14 cellular contexts compared by ENCODE assay signal in the genomic region with DNA sequence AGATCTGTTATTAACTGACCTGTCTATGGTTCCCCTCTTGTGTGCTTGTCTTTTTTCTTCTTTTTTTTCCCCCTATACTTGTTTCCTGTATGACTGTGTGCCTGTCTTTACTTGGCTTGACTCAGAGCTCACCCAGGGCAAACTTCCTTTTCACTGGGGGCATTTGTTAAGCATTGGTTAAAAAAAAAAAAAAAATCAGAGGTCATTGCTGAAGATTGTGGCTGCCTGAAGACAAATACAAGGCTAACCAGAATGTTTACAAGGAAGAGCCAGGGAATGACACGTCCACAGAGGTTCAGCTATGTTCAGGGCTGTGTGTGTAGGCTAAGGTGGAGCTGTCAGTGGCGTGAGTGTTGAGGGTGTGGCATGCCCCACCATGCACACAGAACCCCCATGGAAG. TPM values are rescaled to one million over a fixed set of nuclear protein-coding genes. Genes with fewer than 3 reads are reported as not detected.
A peak's percentile ranks its signal among the peaks of the same experiment; 100 is the strongest.
DNase-seq lines count a peak whose midpoint lies in the region; FAIRE-seq and TF ChIP-seq lines count a peak whose summit lies in the region.
"Had no signal": no experiment of that assay in that cellular context is flagged by ENCODE, and none has a peak within 500 bp of the region (broad histone marks: within the 10 kb centered on the region; RNA-seq: fewer than 3 reads in every experiment).

No MANE protein-coding gene starts in this region.

- H3K27me3 Mint-ChIP-seq in osteocyte (ENCODE audit: unreplicated experiment), result no peaks in the 10 kb centered on the region
- H3K27me3 Mint-ChIP-seq: activated B cell treated with CpG ODN at 0.5 μM for 24 hours had no signal

- H3K4me3 ChIP-seq in GM23248 (no peak overlapping the region), epithelial cell of esophagus (ENCODE audit: low read length) (no peak overlapping the region)
- H3K4me3 ChIP-seq: dorsolateral prefrontal cortex had no signal

- DNase-seq in GM23248 (peak; percentile 9), RCC 7860 (ENCODE audit: low spot score) (peak; percentile 31), epithelial cell of esophagus (ENCODE audit: low read depth) (peak; percentile 81), osteocyte (ENCODE audit: extremely low spot score, unreplicated experiment) (no peak), T1000 (lab: John Stamatoyannopoulos, UW) (no peak), head of caudate nucleus (no peak), iPS-NIHi7 (ENCODE audit: extremely low spot score) (no peak)
- DNase-seq in stimulated activated CD4-positive, alpha-beta T cell treated with anti-CD3 and anti-CD28 coated beads, Interleukin-4, amount 100 ng/mL, for 24 hours, result no peak
- DNase-seq: activated B cell treated with CpG ODN at 0.5 μM for 24 hours; activated gamma-delta T cell; dorsolateral prefrontal cortex; stimulated activated CD4-positive, alpha-beta T cell treated with anti-CD3 and anti-CD28 coated beads, Interleukin-15, amount 100 ng/mL, for 24 hours; stimulated activated naive CD8-positive, alpha-beta T cell treated with anti-CD3 and anti-CD28 coated beads, Interleukin-15, Interleukin-2, amounts not matched to agents 100 U/mL and 50 U/mL, for 24 hours had no signal

- H3K9me2 ChIP-seq in GM23248 (ENCODE audit: insufficient read depth), result no peaks in the 10 kb centered on the region

- no peaks in the 10 kb centered on the region for H3K9me3 ChIP-seq in GM23248 (ENCODE audit: low read depth)

- peak; percentile 11 for FAIRE-seq in RCC 7860 (lab: Jason Lieb, UNC)

- peaks cover 11% of the 10 kb centered on the region for H3K36me3 Mint-ChIP-seq in osteocyte (ENCODE audit: unreplicated experiment)

- H3K4me2 ChIP-seq in GM23248 (ENCODE audit: unreplicated experiment), result no peak overlapping the region

- peaks cover 9% of the 10 kb centered on the region for H3K9me3 Mint-ChIP-seq in osteocyte (ENCODE audit: unreplicated experiment)
- H3K9me3 Mint-ChIP-seq: activated B cell treated with CpG ODN at 0.5 μM for 24 hours had no signal

- H3K27ac Mint-ChIP-seq in osteocyte (ENCODE audit: unreplicated experiment), result peak overlapping the region; percentile 55
- H3K27ac Mint-ChIP-seq: activated B cell treated with CpG ODN at 0.5 μM for 24 hours had no signal

- H3K4me1 ChIP-seq in GM23248 (ENCODE audit: insufficient read depth), result no peaks in the 10 kb centered on the region

- H3F3A ChIP-seq in GM23248 (ENCODE audit: insufficient read depth), result no peaks in the 10 kb centered on the region

- in situ Hi-C loops in GM23248 (cut with MboI), result no loop called here

- TF ChIP-seq CTCF in epithelial cell of esophagus (IDR thresholded peaks at IDR 0.05; ENCODE audit: insufficient read depth, low read depth, low read length, missing control alignments) (no peak), osteocyte (IDR thresholded peaks at IDR 0.05) (no peak)

- intact Hi-C loops in head of caudate nucleus (cut with DNase I), result no loop called here

- H3K79me2 ChIP-seq in GM23248 (ENCODE audit: insufficient read depth), result no peaks in the 10 kb centered on the region

- no peaks in the 10 kb centered on the region for H3K27me3 ChIP-seq in GM23248 (replicated peaks; ENCODE audit: insufficient read depth)
- H3K27me3 ChIP-seq: dorsolateral prefrontal cortex had no signal

- peaks cover 20% of the 10 kb centered on the region for H3K4me1 Mint-ChIP-seq in osteocyte (ENCODE audit: unreplicated experiment)

- no peak overlapping the region for H3K27ac ChIP-seq in GM23248
- H3K27ac ChIP-seq: dorsolateral prefrontal cortex had no signal

- 63 to 72% methylated on average over 2 of the region's 2 CpGs for WGBS in GM23248 (ENCODE audit: low coverage in 1 of 2, low lambda C conversion rate in 2 of 2, missing lambda C conversion rate in 2 of 2), 2 experiments

- no peaks in the 10 kb centered on the region for H4K20me1 ChIP-seq in GM23248 (ENCODE audit: insufficient read depth)

- no peak overlapping the region for H2AFZ ChIP-seq in GM23248

- no peaks in the 10 kb centered on the region; the same call in 1 of the 2 replicates for H3K36me3 ChIP-seq in GM23248 (ENCODE audit: low read depth)

- no peak overlapping the region for H3K4me3 Mint-ChIP-seq in osteocyte (ENCODE audit: unreplicated experiment)
- H3K4me3 Mint-ChIP-seq: activated B cell treated with CpG ODN at 0.5 μM for 24 hours, nephron had no signal

- H3K9ac ChIP-seq in GM23248, result no peak overlapping the region

RNA-seq across cellular contexts. Expression of a gene that starts 47.1 kb away (rescaled TPM):
- 2.6 and 3.3 TPM in 2 replicates for total RNA-seq in GM23248 (2014; rRNA removed; shearing (Covaris generic))
- polyA plus RNA-seq in GM23248 (2016; fragmentation: Nextera tagmentation; extraction: Ambion mirVana), result 2.0 and 2.1 TPM in 2 replicates
- total RNA-seq in osteocyte, result 7.2 and 8.4 TPM in 2 replicates

RNA-seq across cellular contexts. Expression of a gene that starts 48.4 kb away (rescaled TPM):
- total RNA-seq in GM23248 (2014; rRNA removed; shearing (Covaris generic)), result 51.1 and 53.0 TPM in 2 replicates
- 60.2 and 66.8 TPM in 2 replicates for polyA plus RNA-seq in GM23248 (2016; fragmentation: Nextera tagmentation; extraction: Ambion mirVana)
- total RNA-seq in osteocyte, result 96.4 and 101 TPM in 2 replicates

Comparison
In these comparisons a context has a peak if more than half of its experiments do, and no peak if none do; other contexts are left out.
1. DNase-seq: peak in GM23248 (single experiment), RCC 7860 (single experiment) and epithelial cell of esophagus (single experiment); none in osteocyte (single experiment), T1000 (single experiment), stimulated activated CD4-positive, alpha-beta T cell treated with anti-CD3 and anti-CD28 coated beads, Interleukin-4, amount 100 ng/mL, for 24 hours (single experiment), head of caudate nucleus (0 of 42) and iPS-NIHi7 (single experiment).